ENCODE assay signal across 8 cellular contexts in the genomic region with DNA sequence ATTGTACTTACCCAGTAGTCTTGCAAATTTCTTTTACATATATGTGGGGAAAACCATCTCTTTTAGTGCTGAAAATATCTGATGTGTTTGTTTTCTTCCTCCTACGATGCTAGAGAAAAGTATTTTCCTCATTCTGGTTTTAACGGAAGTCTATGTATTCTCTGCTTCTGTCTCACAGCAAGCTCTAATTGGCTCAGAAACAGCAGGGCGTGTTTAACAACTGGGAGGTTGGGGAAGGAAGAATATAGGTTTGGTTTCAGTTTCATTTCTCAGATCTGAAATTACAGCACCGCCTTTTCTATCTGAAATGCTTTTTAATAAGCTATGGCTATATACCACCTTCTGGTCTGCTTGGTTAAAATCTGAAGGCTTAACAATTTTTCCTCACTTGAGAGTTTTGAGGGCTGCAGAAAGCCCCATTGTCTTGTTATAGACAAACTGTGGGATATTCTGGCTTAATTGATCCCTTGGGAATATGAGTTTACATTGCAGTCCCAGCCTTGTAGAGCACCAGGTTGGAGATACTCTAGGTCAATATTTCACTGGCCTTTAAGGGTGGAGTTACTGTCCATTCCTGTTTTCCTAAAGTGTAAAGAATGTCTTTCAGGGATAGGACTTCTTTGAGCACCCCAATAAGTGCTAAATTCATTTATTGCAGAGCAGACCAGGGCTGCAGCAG. TPM values are rescaled to one million over a fixed set of nuclear protein-coding genes. Genes with fewer than 3 reads are reported as not detected.
A peak's percentile ranks its signal among the peaks of the same experiment; 100 is the strongest.
DNase-seq lines count a peak whose midpoint lies in the region; ATAC-seq lines count a peak whose summit lies in the region.

Gene SAMD9, minus strand, starts transcription at position 128 of the 679 bp plus-strand sequence. CDS start 11,882 bp downstream, outside the sequence.

- DNase-seq in H7 (peak; percentile 17), LHCN-M2 (ENCODE audit: low read depth) (peak; percentile 95), RPMI7951 (ENCODE audit: low read depth) (peak; percentile 90), globus pallidus (ENCODE audit: low spot score) (peak; percentile 62), sciatic nerve (ENCODE audit: low spot score) (no peak), posterior cingulate gyrus (no peak)
- DNase-seq in activated naive CD4-positive, alpha-beta T cell treated with anti-CD3 and anti-CD28 coated beads for 36 hours, result peak; percentile 70

- CTCF ChIA-PET in activated naive CD4-positive, alpha-beta T cell treated with anti-CD3 and anti-CD28 coated beads for 36 hours (lab: Charles Lee), result interaction anchor here (0.9 kb wide), 2 partner anchors 16 to 28 kb away, joined by 3 read pairs; no protein-coding TSS in a partner anchor

- peaks cover 19% of the 10 kb centered on the region for H3K9me3 Mint-ChIP-seq in activated naive CD4-positive, alpha-beta T cell treated with anti-CD3 and anti-CD28 coated beads for 36 hours

- ATAC-seq in sciatic nerve, result peak; percentile 97

- intact Hi-C loops in activated naive CD4-positive, alpha-beta T cell treated with anti-CD3 and anti-CD28 coated beads for 36 hours (cut with micrococcal nuclease), result loop anchor here (1.0 to 5.0 kb wide), 13 partner anchors 30 to 670 kb away; partner anchors contain the start of genes CDK6, FAM133B, PEX1 and RBM48
- intact Hi-C loops in sciatic nerve (cut with DNase I) (no loop called here), posterior cingulate gyrus (cut with DNase I) (no loop called here)

- H3K27me3 Mint-ChIP-seq in activated naive CD4-positive, alpha-beta T cell treated with anti-CD3 and anti-CD28 coated beads for 36 hours (ENCODE audit: low read depth), result no peaks in the 10 kb centered on the region

- peaks cover 23% of the 10 kb centered on the region for H3K36me3 Mint-ChIP-seq in activated naive CD4-positive, alpha-beta T cell treated with anti-CD3 and anti-CD28 coated beads for 36 hours (ENCODE audit: low read depth)

- H3K4me3 ChIP-seq in GM08714 (ENCODE audit: low read length) (peak within 1 kb of the TSS; percentile 99), H7 (ENCODE audit: insufficient read depth, low read depth, low read length) (no peak within 1 kb of the TSS)

- no peaks in the 10 kb centered on the region for H3K36me3 ChIP-seq in H7 (replicated peaks; ENCODE audit: control insufficient read depth, insufficient read depth, low read length)

- H3K27ac Mint-ChIP-seq in activated naive CD4-positive, alpha-beta T cell treated with anti-CD3 and anti-CD28 coated beads for 36 hours, result peak within 1 kb of the TSS; percentile 65

- peak within 1 kb of the TSS; percentile 71 for H3K4me3 Mint-ChIP-seq in activated naive CD4-positive, alpha-beta T cell treated with anti-CD3 and anti-CD28 coated beads for 36 hours

- no peaks in the 10 kb centered on the region for H3K27me3 ChIP-seq in H7 (ENCODE audit: control insufficient read depth, insufficient read depth, low read length)

- peaks cover 47% of the 10 kb centered on the region for H3K4me1 Mint-ChIP-seq in activated naive CD4-positive, alpha-beta T cell treated with anti-CD3 and anti-CD28 coated beads for 36 hours (ENCODE audit: low read depth)

RNA-seq across cellular contexts. Expression of gene SAMD9, which starts in this region (rescaled TPM):
- total RNA-seq in H7 (2014; rRNA removed; shearing (Covaris generic)), result 0.04 and 0.10 TPM in 2 replicates
- total RNA-seq in LHCN-M2 (2014; rRNA removed) (26.7 and 37.3 TPM in 2 replicates), sciatic nerve (10.2 TPM)
- 4.4 TPM for polyA plus RNA-seq in LHCN-M2 (2012)
- 18.8 and 24.3 TPM in 2 replicates for total RNA-seq in RPMI7951 (2014; rRNA removed; shearing (Covaris generic))
- 1 to 10 TPM; 2.9 to 3.1 TPM for total RNA-seq in activated naive CD4-positive, alpha-beta T cell treated with anti-CD3 and anti-CD28 coated beads for 36 hours

Comparison
In these comparisons a context has a peak if more than half of its experiments do, and no peak if none do; other contexts are left out.
1. Peak in DNase-seq in H7; RNA of the gene not detected or under 1 TPM.
2. DNase-seq: peak in LHCN-M2 (single experiment), RPMI7951 (single experiment), activated naive CD4-positive, alpha-beta T cell treated with anti-CD3 and anti-CD28 coated beads for 36 hours (single experiment) and globus pallidus (single experiment); none in sciatic nerve (single experiment) and posterior cingulate gyrus (0 of 10).